Comparison of ENCODE assay signal across 1 cellular context in the genomic region with DNA sequence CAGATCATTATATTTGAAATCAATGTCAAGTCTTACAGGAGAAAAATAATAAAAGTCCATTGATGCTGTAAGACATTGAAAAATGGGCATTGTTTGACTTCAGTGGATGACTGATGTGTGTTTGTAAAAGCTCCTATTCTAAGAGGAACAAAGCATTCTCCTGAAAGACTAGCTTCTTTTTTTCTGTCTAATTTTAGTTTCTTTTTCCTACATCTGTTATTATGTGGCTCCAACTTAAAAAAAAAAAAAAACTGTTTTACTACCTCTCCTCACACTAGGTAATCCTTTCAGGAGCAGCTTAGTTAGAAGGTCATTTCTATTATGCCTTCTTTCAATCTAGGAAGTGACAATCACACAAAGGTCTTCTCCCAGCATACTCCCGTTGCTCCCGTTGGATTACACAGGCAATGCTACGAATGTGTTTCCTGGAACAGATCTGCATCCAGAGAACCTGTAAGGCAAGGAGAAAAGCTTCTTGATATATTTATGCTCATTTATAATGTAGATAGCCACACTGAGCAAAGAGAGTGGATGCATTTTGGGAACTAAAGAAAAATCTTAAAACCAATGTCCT.
TF ChIP-seq lines count a peak whose summit lies in the region.

No MANE protein-coding gene starts in this region.

TF ChIP-seq in SK-N-SH, 30 proteins besides CTCF, POLR2A, EP300 and RAD21 (continued from another document):
- TF ChIP-seq, protein P1, sequence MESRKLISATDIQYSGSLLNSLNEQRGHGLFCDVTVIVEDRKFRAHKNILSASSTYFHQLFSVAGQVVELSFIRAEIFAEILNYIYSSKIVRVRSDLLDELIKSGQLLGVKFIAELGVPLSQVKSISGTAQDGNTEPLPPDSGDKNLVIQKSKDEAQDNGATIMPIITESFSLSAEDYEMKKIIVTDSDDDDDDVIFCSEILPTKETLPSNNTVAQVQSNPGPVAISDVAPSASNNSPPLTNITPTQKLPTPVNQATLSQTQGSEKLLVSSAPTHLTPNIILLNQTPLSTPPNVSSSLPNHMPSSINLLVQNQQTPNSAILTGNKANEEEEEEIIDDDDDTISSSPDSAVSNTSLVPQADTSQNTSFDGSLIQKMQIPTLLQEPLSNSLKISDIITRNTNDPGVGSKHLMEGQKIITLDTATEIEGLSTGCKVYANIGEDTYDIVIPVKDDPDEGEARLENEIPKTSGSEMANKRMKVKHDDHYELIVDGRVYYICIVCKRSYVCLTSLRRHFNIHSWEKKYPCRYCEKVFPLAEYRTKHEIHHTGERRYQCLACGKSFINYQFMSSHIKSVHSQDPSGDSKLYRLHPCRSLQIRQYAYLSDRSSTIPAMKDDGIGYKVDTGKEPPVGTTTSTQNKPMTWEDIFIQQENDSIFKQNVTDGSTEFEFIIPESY (IDR thresholded peaks at IDR 0.05; ENCODE audit: borderline replicate concordance, low read depth) = no peak
- TF ChIP-seq GABPA (IDR thresholded peaks at IDR 0.05; ENCODE audit: low read depth) (no peak), FOSL2 (IDR thresholded peaks at IDR 0.05; ENCODE audit: borderline replicate concordance, low read depth) (no peak), TAF1 (IDR thresholded peaks at IDR 0.05; ENCODE audit: borderline replicate concordance, low read depth, low read length) (no peak), RFX5 (IDR thresholded peaks at IDR 0.05; ENCODE audit: low read length) (no peak), MEF2A (IDR thresholded peaks at IDR 0.05; ENCODE audit: borderline replicate concordance, low read depth) (no peak), FOXM1 (IDR thresholded peaks at IDR 0.05; ENCODE audit: low read depth) (no peak), NRF1 (IDR thresholded peaks at IDR 0.05; ENCODE audit: low read depth, low read length) (no peak), TCF12 (IDR thresholded peaks at IDR 0.05) (no peak), SMC3 (IDR thresholded peaks at IDR 0.05; ENCODE audit: low read depth, low read length) (no peak)
- TF ChIP-seq, protein P2, sequence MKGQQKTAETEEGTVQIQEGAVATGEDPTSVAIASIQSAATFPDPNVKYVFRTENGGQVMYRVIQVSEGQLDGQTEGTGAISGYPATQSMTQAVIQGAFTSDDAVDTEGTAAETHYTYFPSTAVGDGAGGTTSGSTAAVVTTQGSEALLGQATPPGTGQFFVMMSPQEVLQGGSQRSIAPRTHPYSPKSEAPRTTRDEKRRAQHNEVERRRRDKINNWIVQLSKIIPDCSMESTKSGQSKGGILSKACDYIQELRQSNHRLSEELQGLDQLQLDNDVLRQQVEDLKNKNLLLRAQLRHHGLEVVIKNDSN (IDR thresholded peaks at IDR 0.05; ENCODE audit: borderline replicate concordance, low read depth) = no peak
- TF ChIP-seq, protein P3, sequence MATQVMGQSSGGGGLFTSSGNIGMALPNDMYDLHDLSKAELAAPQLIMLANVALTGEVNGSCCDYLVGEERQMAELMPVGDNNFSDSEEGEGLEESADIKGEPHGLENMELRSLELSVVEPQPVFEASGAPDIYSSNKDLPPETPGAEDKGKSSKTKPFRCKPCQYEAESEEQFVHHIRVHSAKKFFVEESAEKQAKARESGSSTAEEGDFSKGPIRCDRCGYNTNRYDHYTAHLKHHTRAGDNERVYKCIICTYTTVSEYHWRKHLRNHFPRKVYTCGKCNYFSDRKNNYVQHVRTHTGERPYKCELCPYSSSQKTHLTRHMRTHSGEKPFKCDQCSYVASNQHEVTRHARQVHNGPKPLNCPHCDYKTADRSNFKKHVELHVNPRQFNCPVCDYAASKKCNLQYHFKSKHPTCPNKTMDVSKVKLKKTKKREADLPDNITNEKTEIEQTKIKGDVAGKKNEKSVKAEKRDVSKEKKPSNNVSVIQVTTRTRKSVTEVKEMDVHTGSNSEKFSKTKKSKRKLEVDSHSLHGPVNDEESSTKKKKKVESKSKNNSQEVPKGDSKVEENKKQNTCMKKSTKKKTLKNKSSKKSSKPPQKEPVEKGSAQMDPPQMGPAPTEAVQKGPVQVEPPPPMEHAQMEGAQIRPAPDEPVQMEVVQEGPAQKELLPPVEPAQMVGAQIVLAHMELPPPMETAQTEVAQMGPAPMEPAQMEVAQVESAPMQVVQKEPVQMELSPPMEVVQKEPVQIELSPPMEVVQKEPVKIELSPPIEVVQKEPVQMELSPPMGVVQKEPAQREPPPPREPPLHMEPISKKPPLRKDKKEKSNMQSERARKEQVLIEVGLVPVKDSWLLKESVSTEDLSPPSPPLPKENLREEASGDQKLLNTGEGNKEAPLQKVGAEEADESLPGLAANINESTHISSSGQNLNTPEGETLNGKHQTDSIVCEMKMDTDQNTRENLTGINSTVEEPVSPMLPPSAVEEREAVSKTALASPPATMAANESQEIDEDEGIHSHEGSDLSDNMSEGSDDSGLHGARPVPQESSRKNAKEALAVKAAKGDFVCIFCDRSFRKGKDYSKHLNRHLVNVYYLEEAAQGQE (IDR thresholded peaks at IDR 0.05; ENCODE audit: low read depth, low read length) = no peak
